Comparison of ENCODE assay signal across 8 cellular contexts in genomic region chr12:23930599-23930998, GRCh38. TPM values are rescaled to one million over a fixed set of nuclear protein-coding genes. Genes with fewer than 3 reads are reported as not detected.
"Had no signal": no experiment of that assay in that cellular context is flagged by ENCODE, and none has a peak within 500 bp of the region (broad histone marks: within the 10 kb centered on the region; RNA-seq: fewer than 3 reads in every experiment).

No MANE protein-coding gene starts in this region.

- DNase-seq: GDM1, GF-D8 had no signal

- FAIRE-seq: G401.6, GM12891, GM12892, GM18507, GM19239 had no signal

RNA-seq across cellular contexts. Expression of gene SOX5, which starts 18.9 kb away (rescaled TPM):
- total RNA-seq: G401 had no signal
